27 cellular contexts compared by ENCODE assay signal in the genomic region with DNA sequence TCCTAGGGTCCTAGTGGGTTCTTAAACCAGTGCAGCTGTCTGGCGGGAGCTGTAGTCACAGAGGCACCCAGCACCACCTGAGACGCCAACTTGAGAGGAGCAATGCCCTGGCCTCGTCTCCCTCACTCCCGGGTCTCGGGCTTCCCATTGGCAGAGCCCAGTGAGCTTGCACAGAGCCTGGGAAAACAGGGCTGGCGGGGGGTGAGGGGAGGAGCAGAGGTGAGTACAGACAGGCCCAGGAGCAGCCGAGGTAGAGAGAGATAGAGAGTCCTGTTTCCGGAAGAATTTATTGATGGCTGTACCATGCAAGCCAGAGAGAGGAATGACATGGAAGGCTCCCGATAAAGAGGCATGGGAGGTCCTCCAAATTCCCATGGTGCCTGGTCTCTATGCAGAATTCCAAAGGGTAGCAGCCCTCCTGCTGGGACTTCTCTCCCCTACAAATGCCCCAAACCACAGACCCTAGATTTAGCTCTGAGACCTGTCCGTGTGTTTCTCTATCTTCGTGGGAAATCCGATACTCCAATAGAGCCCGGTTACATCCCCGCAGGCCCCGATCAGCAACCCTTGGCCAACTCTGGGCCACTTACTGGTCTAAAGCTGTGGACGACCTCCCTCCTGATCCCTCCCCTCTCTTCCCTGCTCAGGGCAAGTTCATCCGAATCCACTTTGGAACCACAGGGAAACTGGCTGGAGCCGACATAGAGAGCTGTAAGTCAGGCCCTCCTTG. TPM values are rescaled to one million over a fixed set of nuclear protein-coding genes. Genes with fewer than 3 reads are reported as not detected.
"Had no signal": no experiment of that assay in that cellular context is flagged by ENCODE, and none has a peak within 500 bp of the region (broad histone marks: within the 10 kb centered on the region; RNA-seq: fewer than 3 reads in every experiment).

No MANE protein-coding gene starts in this region.

- H3K4me1 Mint-ChIP-seq: mesothelial cell of epicardium, nephron, T-cell had no signal

- H3K27me3 ChIP-seq: ascending aorta, hepatocyte, tibial artery had no signal

- H3K36me3 Mint-ChIP-seq: mesothelial cell of epicardium, T-cell had no signal

- H2AFZ ChIP-seq: hepatocyte had no signal

- H3K27ac Mint-ChIP-seq: activated T-cell treated with anti-CD3 and anti-CD28 coated beads, Interleukin-2, amount 50 U/mL, for 72 hours; mesothelial cell of epicardium; nephron; T-cell had no signal

- H3K79me2 ChIP-seq: hepatocyte had no signal

- DNase-seq: activated CD4-positive, alpha-beta T cell treated with anti-CD3 and anti-CD28 coated beads, Interleukin-2, amount 50 U/mL, for 4 hours; activated effector memory CD4-positive, alpha-beta T cell treated with anti-CD3 and anti-CD28 coated beads, Interleukin-2, amount 50 U/mL, for 16 hours; activated naive CD4-positive, alpha-beta T cell treated with anti-CD3 and anti-CD28 coated beads, Interleukin-2, amount 50 U/mL, for 16 hours; activated T-cell treated with anti-CD3 and anti-CD28 coated beads, Interleukin-2, amount 50 U/mL, for 72 hours; cerebellar nuclear complex; effector memory CD4-positive, alpha-beta T cell; foreskin fibroblast; retina; stimulated activated CD4-positive, alpha-beta T cell treated with anti-CD3 and anti-CD28 coated beads, Interleukin-12 subunit alpha, Interleukin-12 subunit beta, amount 100 ng/mL, for 4 hours; stimulated activated CD4-positive, alpha-beta T cell treated with anti-CD3 and anti-CD28 coated beads, Interleukin-1b, Interleukin-23, amount 100 ng/mL, for 48 hours; stimulated activated CD8-positive, alpha-beta memory T cell treated with anti-CD3 and anti-CD28 coated beads, Interleukin-4, amount 100 ng/mL, for 48 hours; stimulated activated naive CD4-positive, alpha-beta T cell; T-cell; T-helper 9 cell; tibial artery had no signal

- H3K9me3 Mint-ChIP-seq: activated T-cell treated with anti-CD3 and anti-CD28 coated beads, Interleukin-2, amount 50 U/mL, for 72 hours; mesothelial cell of epicardium; nephron; T-cell had no signal

- H3K36me3 ChIP-seq: ascending aorta, tibial artery had no signal

- H3K4me2 ChIP-seq: hepatocyte had no signal

- FAIRE-seq: islet of Langerhans had no signal

- H3K9me3 ChIP-seq: ascending aorta, tibial artery had no signal

- H3K4me3 Mint-ChIP-seq: activated T-cell treated with anti-CD3 and anti-CD28 coated beads, Interleukin-2, amount 50 U/mL, for 72 hours; mesothelial cell of epicardium; nephron; T-cell had no signal

- H3K4me3 ChIP-seq: ascending aorta, hepatocyte, lung, tibial artery had no signal

- ATAC-seq: activated CD4-positive, CD25-positive, alpha-beta regulatory T cell treated with anti-CD3 and anti-CD28 coated beads, Interleukin-2, amount 50 U/mL, for 24 hours; activated T-cell treated with anti-CD3 and anti-CD28 coated beads, Interleukin-2, amount 50 U/mL, for 72 hours; left lobe of liver; T-cell had no signal

- H3K27ac ChIP-seq: ascending aorta, hepatocyte, tibial artery had no signal

RNA-seq across cellular contexts. Expression of a gene that starts 20.3 kb away (rescaled TPM):
- total RNA-seq: activated CD8-positive, alpha-beta memory T cell treated with anti-CD3 and anti-CD28 coated beads for 36 hours; activated T-cell treated with anti-CD3 and anti-CD28 coated beads, Interleukin-2, amount 50 U/mL, for 72 hours; ascending aorta; left lobe of liver; lung; omental fat pad; posterior vena cava; T-cell; urinary bladder had no signal
- polyA plus RNA-seq: hepatocyte, urinary bladder had no signal

RNA-seq across cellular contexts. Expression of a gene that starts 44.4 kb away (rescaled TPM):
- total RNA-seq: activated CD8-positive, alpha-beta memory T cell treated with anti-CD3 and anti-CD28 coated beads for 36 hours; ascending aorta; mesothelial cell of epicardium; omental fat pad; posterior vena cava; urinary bladder had no signal
